25 cellular contexts compared by ENCODE assay signal in genomic region chr20:32158943-32159660, GRCh38. TPM values are rescaled to one million over a fixed set of nuclear protein-coding genes. Genes with fewer than 3 reads are reported as not detected.
DNase-seq lines count a peak whose midpoint lies in the region; ATAC-seq, FAIRE-seq and TF ChIP-seq lines count a peak whose summit lies in the region.
"Had no signal": no experiment of that assay in that cellular context is flagged by ENCODE, and none has a peak within 500 bp of the region (broad histone marks: within the 10 kb centered on the region; RNA-seq: fewer than 3 reads in every experiment).

No MANE protein-coding gene starts in this region.

- no peaks in the 10 kb centered on the region for H4K20me1 ChIP-seq in K562 (replicated peaks; ENCODE audit: control insufficient read depth, insufficient read depth, low read length)

- H3K4me3 ChIP-seq in K562 (no peak overlapping the region), right lobe of liver (no peak overlapping the region)
- H3K4me3 ChIP-seq: breast epithelium, heart left ventricle, MG63, SJSA1, smooth muscle cell had no signal

- H3K27me3 Mint-ChIP-seq in activated CD8-positive, alpha-beta memory T cell treated with anti-CD3 and anti-CD28 coated beads, Interleukin-2, amount 10 ng/mL, durations not matched to agents 7 days and 5 days = no peaks in the 10 kb centered on the region
- H3K27me3 Mint-ChIP-seq: naive thymus-derived CD4-positive, alpha-beta T cell had no signal

- 91% methylated on average over 4 of the region's 4 CpGs for WGBS in K562 (ENCODE audit: insufficient coverage, low coverage, missing lambda C conversion rate)
- WGBS in right lobe of liver (ENCODE audit: insufficient coverage, low coverage, low lambda C conversion rate, missing lambda C conversion rate) = 100% methylated on average over 2 of the region's 4 CpGs

- H2AFZ ChIP-seq in K562 (ENCODE audit: low read depth, low read length) = no peak overlapping the region

- TF ChIP-seq POLR2A in GM12891 (IDR thresholded peaks at IDR 0.05; ENCODE audit: low read depth, low read length) (no peak), K562 (conservative IDR thresholded peaks at IDR 0.05) (no peak), right lobe of liver (IDR thresholded peaks at IDR 0.05) (no peak)

- H3K36me3 Mint-ChIP-seq in activated CD8-positive, alpha-beta memory T cell treated with anti-CD3 and anti-CD28 coated beads, Interleukin-2, amount 10 ng/mL, durations not matched to agents 7 days and 5 days = peaks cover 35% of the 10 kb centered on the region

- TF ChIP-seq EP300 in K562 (IDR thresholded peaks at IDR 0.05; ENCODE audit: low read length) = no peak

- no peaks in the 10 kb centered on the region for H3K4me1 Mint-ChIP-seq in activated CD8-positive, alpha-beta memory T cell treated with anti-CD3 and anti-CD28 coated beads, Interleukin-2, amount 10 ng/mL, durations not matched to agents 7 days and 5 days

- no peaks in the 10 kb centered on the region for H3K27me3 ChIP-seq in K562 (ENCODE audit: control insufficient read depth in 2 of 2, insufficient read depth in 2 of 2, low read length in 2 of 2)
- H3K27me3 ChIP-seq in right lobe of liver = no peaks in the 10 kb centered on the region
- H3K27me3 ChIP-seq: breast epithelium, heart left ventricle, MG63, SJSA1 had no signal

- H3K27ac Mint-ChIP-seq in activated CD8-positive, alpha-beta memory T cell treated with anti-CD3 and anti-CD28 coated beads, Interleukin-2, amount 10 ng/mL, durations not matched to agents 7 days and 5 days = no peak overlapping the region
- H3K27ac Mint-ChIP-seq: activated T-helper 1 cell treated with anti-CD3 and anti-CD28 coated beads, Interleukin-12 subunit alpha, Interleukin-12 subunit beta, Interleukin-2, Interleukin-4 antibody, amounts not matched to agents 30 ng/mL and 10 ng/mL and 1 ng/mL, durations not matched to agents 14 hours and 24 hours and 36 hours; T-helper 1 cell treated with Interleukin-12 subunit alpha and Interleukin-12 subunit beta and Interleukin-4 antibody, amounts not matched to agents 30 μg/mL and 1 μg/mL, for 36 hours had no signal

- H3K4me3 Mint-ChIP-seq in activated CD8-positive, alpha-beta memory T cell treated with anti-CD3 and anti-CD28 coated beads, Interleukin-2, amount 10 ng/mL, durations not matched to agents 7 days and 5 days = no peak overlapping the region
- H3K4me3 Mint-ChIP-seq: activated T-helper 1 cell treated with anti-CD3 and anti-CD28 coated beads, Interleukin-12 subunit alpha, Interleukin-12 subunit beta, Interleukin-2, Interleukin-4 antibody, amounts not matched to agents 30 ng/mL and 10 ng/mL and 1 ng/mL, durations not matched to agents 14 hours and 24 hours and 36 hours; H9; naive thymus-derived CD4-positive, alpha-beta T cell; T-helper 1 cell treated with Interleukin-12 subunit alpha and Interleukin-12 subunit beta and Interleukin-4 antibody, amounts not matched to agents 30 μg/mL and 1 μg/mL, for 36 hours had no signal

- H3K79me2 ChIP-seq in K562 (ENCODE audit: control insufficient read depth, insufficient read depth, low read length) = no peaks in the 10 kb centered on the region

- CTCF ChIA-PET in activated CD8-positive, alpha-beta memory T cell treated with anti-CD3 and anti-CD28 coated beads, Interleukin-2, amount 10 ng/mL, durations not matched to agents 7 days and 5 days (lab: Charles Lee) = no interaction called here
- CTCF ChIA-PET in K562 (lab: Yijun Ruan, JAX; ENCODE audit: low intra/inter-chr PET ratio) = interaction anchor here (1.3 kb wide), 1 partner anchor 494 kb away, joined by 3 read pairs; no protein-coding TSS in a partner anchor

- DNase-seq in activated CD8-positive, alpha-beta memory T cell treated with anti-CD3 and anti-CD28 coated beads, Interleukin-2, amount 10 ng/mL, durations not matched to agents 7 days and 5 days = no peak
- DNase-seq in activated CD8-positive, alpha-beta memory T cell treated with anti-CD3 and anti-CD28 coated beads for 24 hours = no peak
- DNase-seq in GM12891 (ENCODE audit: insufficient read length, low spot score) (no peak), K562 (ENCODE audit: extremely low read depth in 1 of 4, low spot score in 3 of 4) (no peak), right lobe of liver (peak in 2 of 3 donors; percentile 5 to 6), caudate nucleus (lab: John Stamatoyannopoulos, UW) (no peak)
- DNase-seq: amniotic stem cell; Calu3; H9; heart left ventricle; MG63; naive thymus-derived CD4-positive, alpha-beta T cell; NCI-H1436 treated with DMSO at 0.1 percent for 48 hours; NK-92 treated with Interleukin-12 subunit alpha and Interleukin-12 subunit beta, amount 100 ng/mL, for 24 hours; occipital lobe had no signal

- FAIRE-seq in GM12891 (lab: Jason Lieb, UNC) (no peak), K562 (lab: Jason Lieb, UNC) (no peak)
- FAIRE-seq: endometrium had no signal

- no peaks in the 10 kb centered on the region for H3K9me3 ChIP-seq in K562 (replicated peaks; ENCODE audit: control insufficient read depth, insufficient read depth, low read depth, low read length)
- H3K9me3 ChIP-seq in right lobe of liver = no peaks in the 10 kb centered on the region
- H3K9me3 ChIP-seq: breast epithelium, heart left ventricle, MG63, SJSA1 had no signal

- H3K9me3 Mint-ChIP-seq in activated CD8-positive, alpha-beta memory T cell treated with anti-CD3 and anti-CD28 coated beads, Interleukin-2, amount 10 ng/mL, durations not matched to agents 7 days and 5 days (ENCODE audit: low read depth) = no peaks in the 10 kb centered on the region
- H3K9me3 Mint-ChIP-seq: activated T-helper 1 cell treated with anti-CD3 and anti-CD28 coated beads, Interleukin-12 subunit alpha, Interleukin-12 subunit beta, Interleukin-2, Interleukin-4 antibody, amounts not matched to agents 30 ng/mL and 10 ng/mL and 1 ng/mL, durations not matched to agents 14 hours and 24 hours and 36 hours; H9; naive thymus-derived CD4-positive, alpha-beta T cell; T-helper 1 cell treated with Interleukin-12 subunit alpha and Interleukin-12 subunit beta and Interleukin-4 antibody, amounts not matched to agents 30 μg/mL and 1 μg/mL, for 36 hours had no signal

- peaks cover 75% of the 10 kb centered on the region for H3K36me3 ChIP-seq in K562 (ENCODE audit: control insufficient read depth, insufficient read depth, low read length)
- H3K36me3 ChIP-seq in right lobe of liver = peaks cover 0 to 64% (median 27%) of the 10 kb centered on the region in 4 donors

- intact Hi-C loops in K562 (cut with micrococcal nuclease) (loop anchor here (5.0 to 10.0 kb wide), 2 partner anchors 278 to 496 kb away; no protein-coding TSS in a partner anchor), right lobe of liver (cut with DNase I) (loop anchor here in 1 of 2 donors (10.0 kb wide), 1 partner anchor 66 kb away; no protein-coding TSS in a partner anchor)

- peak; percentile 20 for ATAC-seq in activated CD8-positive, alpha-beta memory T cell treated with anti-CD3 and anti-CD28 coated beads, Interleukin-2, amount 10 ng/mL, durations not matched to agents 7 days and 5 days
- ATAC-seq in K562 (no peak), right lobe of liver (no peak), GM18498 (IDR thresholded peaks at IDR 0.05; ENCODE audit: unreplicated experiment) (no peak), GM19397 (IDR thresholded peaks at IDR 0.05; ENCODE audit: unreplicated experiment) (no peak)
- ATAC-seq: heart left ventricle; left lobe of liver; naive thymus-derived CD4-positive, alpha-beta T cell; Panc1 had no signal

- in situ Hi-C loops in K562 (cut with MboI) = loop anchor here (25.0 kb wide), 1 partner anchor 503 kb away; the partner anchor contains the start of gene C20orf203

- POLR2A ChIA-PET in K562 (lab: Yijun Ruan, JAX) = no interaction called here

- no peak for TF ChIP-seq CTCF in K562 (IDR thresholded peaks at IDR 0.05 in 2 of 3, conservative IDR thresholded peaks at IDR 0.05 in 1 of 3; ENCODE audit: insufficient read depth in 2 of 3, low read depth in 1 of 3, low read length in 3 of 3)
- no peak for TF ChIP-seq CTCF in right lobe of liver (IDR thresholded peaks at IDR 0.05)

- peak overlapping the region; percentile 48; the same call in 1 of the 2 replicates for H3K4me2 ChIP-seq in K562 (ENCODE audit: insufficient read depth, low read length)
- H3K4me2 ChIP-seq: smooth muscle cell had no signal

- H3K4me1 ChIP-seq in K562 (replicated peaks in 1 of 2; ENCODE audit: control insufficient read depth in 2 of 2, insufficient read depth in 2 of 2, low read length in 2 of 2) = peaks cover 10 to 14% of the 10 kb centered on the region in 2 experiments
- peaks cover 0 to 13% (median 5%) of the 10 kb centered on the region in 4 donors for H3K4me1 ChIP-seq in right lobe of liver
- H3K4me1 ChIP-seq: breast epithelium had no signal

- H3K9me1 ChIP-seq in K562 (ENCODE audit: control insufficient read depth, insufficient read depth, low read length) = peaks cover 3% of the 10 kb centered on the region

- no TSS peak for BruUV-seq in K562 (replicated peaks; lab: Mats Ljungman, UMichigan)

- H3K9ac ChIP-seq in K562 (ENCODE audit: insufficient read depth in 1 of 2, low read depth in 2 of 2, low read length in 2 of 2) = peak overlapping the region; percentile 4 to 47; a peak in 3 of 4 replicates

- H3K27ac ChIP-seq in K562 (ENCODE audit: extremely low read depth, low read depth, low read length) (peak overlapping the region; percentile 85), right lobe of liver (no peak overlapping the region), caudate nucleus (ENCODE audit: low read depth, low read length) (no peak overlapping the region)
- H3K27ac ChIP-seq: breast epithelium, heart left ventricle, SJSA1 had no signal

- no peak for TF ChIP-seq RAD21 in K562 (CRISPR knock-in tag; conservative IDR thresholded peaks at IDR 0.05 in 1 of 2, IDR thresholded peaks at IDR 0.05 in 1 of 2)

RNA-seq across cellular contexts. Expression of gene PLAGL2, which starts 48.4 kb away (rescaled TPM):
- total RNA-seq in activated CD8-positive, alpha-beta memory T cell treated with anti-CD3 and anti-CD28 coated beads, Interleukin-2, amount 10 ng/mL, durations not matched to agents 7 days and 5 days = 10 to 100 TPM; 26.3 to 41.4 TPM
- 11.4 TPM for polyA plus RNA-seq in GM12891 (2012; ENCODE audit: low read depth, missing spikeins)
- 15.9 and 22.3 TPM in 2 replicates for total RNA-seq in K562 (2011; cell fraction: chromatin; rRNA removed; ENCODE audit: low replicate concordance)
- total RNA-seq in K562 (2011; cell fraction: nucleolus; rRNA removed) = 11.4 and 12.5 TPM in 2 replicates
- total RNA-seq in K562 (2011; cell fraction: nucleoplasm; rRNA removed) = 18.0 and 31.8 TPM in 2 replicates
- 4.0 and 5.5 TPM in 2 replicates for total RNA-seq in K562 (2014; rRNA removed)
- 5.6 and 6.4 TPM in 2 replicates for total RNA-seq in K562 (2014; rRNA removed; fragmentation: Illumina TruSeq; extraction: Trizol)
- 6.2 and 6.7 TPM in 2 replicates for total RNA-seq in K562 (2015; rRNA removed; fragmentation: Illumina TruSeq; extraction: Trizol)
- total RNA-seq in K562 (2021) = 20.1 and 21.8 TPM in 2 replicates
- 7.1 and 7.2 TPM in 2 replicates for polyA plus RNA-seq in K562 (2011; rRNA removed)
- polyA plus RNA-seq in K562 (2011; cell fraction: cytosol; rRNA removed) = 9.6 and 9.7 TPM in 2 replicates
- polyA plus RNA-seq in K562 (2011; cell fraction: nucleus; rRNA removed) = 7.9 and 13.1 TPM in 2 replicates
- 11.7 and 12.7 TPM in 2 replicates for polyA plus RNA-seq in K562 (2012)
- polyA plus RNA-seq in K562 (2014; fragmentation: Illumina TruSeq; extraction: Trizol) = 21.8 and 24.3 TPM in 2 replicates
- 1 to 10 TPM; 3.1 to 5.3 TPM for polyA plus RNA-seq in K562 (2014; fragmentation: Nextera tagmentation; extraction: Ambion mirVana)
- 10.6 and 11.4 TPM in 2 replicates for polyA plus RNA-seq in K562 (2014; rRNA removed)
- polyA minus RNA-seq in K562 (2011; rRNA and poly(A)+ RNA removed) = 6.5 and 8.3 TPM in 2 replicates
- polyA minus RNA-seq in K562 (2011; cell fraction: cytosol; rRNA and poly(A)+ RNA removed) = 10.6 and 13.0 TPM in 2 replicates
- 5.3 and 6.8 TPM in 2 replicates for polyA minus RNA-seq in K562 (2011; cell fraction: nucleus; rRNA and poly(A)+ RNA removed)
- total RNA-seq in right lobe of liver = 1 to 10 TPM; 1.5 to 3.1 (median 2.4) TPM

RNA-seq across cellular contexts. Expression of gene POFUT1, which starts 48.6 kb away (rescaled TPM):
- 10 to 100 TPM; 31.1 to 34.0 TPM for total RNA-seq in activated CD8-positive, alpha-beta memory T cell treated with anti-CD3 and anti-CD28 coated beads, Interleukin-2, amount 10 ng/mL, durations not matched to agents 7 days and 5 days
- 10.7 TPM for polyA plus RNA-seq in GM12891 (2012; ENCODE audit: low read depth, missing spikeins)
- total RNA-seq in K562 (2011; cell fraction: chromatin; rRNA removed; ENCODE audit: low replicate concordance) = 57.2 and 80.7 TPM in 2 replicates
- 72.2 and 72.5 TPM in 2 replicates for total RNA-seq in K562 (2011; cell fraction: nucleolus; rRNA removed)
- total RNA-seq in K562 (2011; cell fraction: nucleoplasm; rRNA removed) = 70.9 and 93.4 TPM in 2 replicates
- total RNA-seq in K562 (2014; rRNA removed) (23.5 and 29.4 TPM in 2 replicates), K562 (2014; rRNA removed; fragmentation: Illumina TruSeq; extraction: Trizol) (25.7 and 25.9 TPM in 2 replicates), K562 (2015; rRNA removed; fragmentation: Illumina TruSeq; extraction: Trizol) (32.8 and 33.2 TPM in 2 replicates), K562 (2021) (38.2 and 44.7 TPM in 2 replicates), right lobe of liver (10 to 100 TPM; 24.2 to 40.2 (median 28.7) TPM)
- polyA plus RNA-seq in K562 (2011; rRNA removed) (21.3 and 21.6 TPM in 2 replicates), K562 (2014; fragmentation: Illumina TruSeq; extraction: Trizol) (32.7 and 34.3 TPM in 2 replicates), K562 (2014; fragmentation: Nextera tagmentation; extraction: Ambion mirVana) (1 to 10 TPM; 3.5 to 6.0 TPM), K562 (2014; rRNA removed) (22.7 and 24.8 TPM in 2 replicates)
- 19.2 and 27.8 TPM in 2 replicates for polyA plus RNA-seq in K562 (2011; cell fraction: cytosol; rRNA removed)
- 15.0 and 22.1 TPM in 2 replicates for polyA plus RNA-seq in K562 (2011; cell fraction: nucleus; rRNA removed)
- polyA plus RNA-seq in K562 (2012) = 22.6 and 26.2 TPM in 2 replicates
- 25.2 and 26.7 TPM in 2 replicates for polyA minus RNA-seq in K562 (2011; rRNA and poly(A)+ RNA removed)
- polyA minus RNA-seq in K562 (2011; cell fraction: cytosol; rRNA and poly(A)+ RNA removed) = 19.7 and 23.0 TPM in 2 replicates
- polyA minus RNA-seq in K562 (2011; cell fraction: nucleus; rRNA and poly(A)+ RNA removed) = 13.7 and 16.8 TPM in 2 replicates

RNA-seq across cellular contexts. Expression of gene TM9SF4, which starts 49.6 kb away (rescaled TPM):
- total RNA-seq in activated CD8-positive, alpha-beta memory T cell treated with anti-CD3 and anti-CD28 coated beads, Interleukin-2, amount 10 ng/mL, durations not matched to agents 7 days and 5 days = 10 to 100 TPM; 35.7 to 39.1 TPM
- polyA plus RNA-seq in GM12891 (2012; ENCODE audit: low read depth, missing spikeins) = 19.1 TPM
- 78.5 and 135 TPM in 2 replicates for total RNA-seq in K562 (2011; cell fraction: chromatin; rRNA removed; ENCODE audit: low replicate concordance)
- 130 and 142 TPM in 2 replicates for total RNA-seq in K562 (2011; cell fraction: nucleolus; rRNA removed)
- 113 and 145 TPM in 2 replicates for total RNA-seq in K562 (2011; cell fraction: nucleoplasm; rRNA removed)
- total RNA-seq in K562 (2014; rRNA removed) (14.5 and 22.1 TPM in 2 replicates), K562 (2014; rRNA removed; fragmentation: Illumina TruSeq; extraction: Trizol) (19.7 and 20.9 TPM in 2 replicates), K562 (2015; rRNA removed; fragmentation: Illumina TruSeq; extraction: Trizol) (25.6 and 29.2 TPM in 2 replicates), K562 (2021) (35.0 and 37.9 TPM in 2 replicates), right lobe of liver (10 to 100 TPM; 26.9 to 33.9 (median 30.5) TPM)
- polyA plus RNA-seq in K562 (2011; rRNA removed) (39.7 and 54.8 TPM in 2 replicates), K562 (2014; fragmentation: Illumina TruSeq; extraction: Trizol) (41.0 and 46.3 TPM in 2 replicates), K562 (2014; fragmentation: Nextera tagmentation; extraction: Ambion mirVana) (10 to 100 TPM; 15.9 to 20.2 TPM), K562 (2014; rRNA removed) (26.9 and 30.2 TPM in 2 replicates)
- 46.2 and 53.5 TPM in 2 replicates for polyA plus RNA-seq in K562 (2011; cell fraction: cytosol; rRNA removed)
- 53.7 and 73.9 TPM in 2 replicates for polyA plus RNA-seq in K562 (2011; cell fraction: nucleus; rRNA removed)
- 30.7 and 40.9 TPM in 2 replicates for polyA plus RNA-seq in K562 (2012)
- 45.1 and 50.0 TPM in 2 replicates for polyA minus RNA-seq in K562 (2011; rRNA and poly(A)+ RNA removed)
- polyA minus RNA-seq in K562 (2011; cell fraction: cytosol; rRNA and poly(A)+ RNA removed) = 38.8 and 51.2 TPM in 2 replicates
- 41.9 and 70.4 TPM in 2 replicates for polyA minus RNA-seq in K562 (2011; cell fraction: nucleus; rRNA and poly(A)+ RNA removed)

Comparison
In these comparisons a context has a peak if more than half of its experiments do, and no peak if none do; other contexts are left out.
1. DNase-seq: peak in right lobe of liver (2 of 3); none in activated CD8-positive, alpha-beta memory T cell treated with anti-CD3 and anti-CD28 coated beads, Interleukin-2, amount 10 ng/mL, durations not matched to agents 7 days and 5 days (single experiment), activated CD8-positive, alpha-beta memory T cell treated with anti-CD3 and anti-CD28 coated beads for 24 hours (single experiment), GM12891 (single experiment), K562 (0 of 4) and caudate nucleus (0 of 61).